In genomic region chr12:51172515-51173431, GRCh38 we compare ENCODE assay signal across 1 cellular context.
TF ChIP-seq lines count a peak whose summit lies in the region.

TSS of gene TFCP2 (minus strand) at chr12:51173135. CDS start at chr12:51172422, 713 bp downstream.

TF ChIP-seq in HepG2, 621 proteins besides CTCF, POLR2A, EP300 and RAD21 (continued from another document):
- TF ChIP-seq HDAC1 (CRISPR knock-in tag; IDR thresholded peaks at IDR 0.05) (peak; percentile 89), RNF2 (conservative IDR thresholded peaks at IDR 0.05; ENCODE audit: low read depth) (peak; percentile 77), ZNF350 (CRISPR knock-in tag; IDR thresholded peaks at IDR 0.05; ENCODE audit: borderline replicate concordance, low read depth) (peak; percentile 88), RBM39 (IDR thresholded peaks at IDR 0.05; ENCODE audit: low read depth, low read length, poor library complexity, severe bottlenecking) (peak; percentile 64), PHF20 (CRISPR knock-in tag; IDR thresholded peaks at IDR 0.05) (peak; percentile 88), CHD2 (IDR thresholded peaks at IDR 0.05; ENCODE audit: low read depth, low read length) (0 out of 2 replicates have a peak, but pooled peaks have one; percentile 23), ARID4A (CRISPR knock-in tag; IDR thresholded peaks at IDR 0.05; ENCODE audit: borderline replicate concordance) (peak; percentile 83; the same call in 1 of the 2 replicates), ZNF124 (CRISPR knock-in tag; IDR thresholded peaks at IDR 0.05) (no peak), ZFP82 (CRISPR knock-in tag; IDR thresholded peaks at IDR 0.05; ENCODE audit: borderline replicate concordance) (peak; percentile 82; the same call in 1 of the 2 replicates), KDM4B (CRISPR knock-in tag; IDR thresholded peaks at IDR 0.05) (no peak), CREM (IDR thresholded peaks at IDR 0.05) (peak; percentile 96), CREM (CRISPR knock-in tag; IDR thresholded peaks at IDR 0.05) (peak; percentile 67; the same call in 1 of the 2 replicates), RXRB (CRISPR knock-in tag; IDR thresholded peaks at IDR 0.05; ENCODE audit: borderline replicate concordance) (no peak; the same call in 1 of the 2 replicates), ZBTB3 (CRISPR knock-in tag; IDR thresholded peaks at IDR 0.05; ENCODE audit: borderline replicate concordance, low read depth) (no peak), TAF1 (CRISPR knock-in tag; IDR thresholded peaks at IDR 0.05) (peak; percentile 68), SNRNP70 (IDR thresholded peaks at IDR 0.05; ENCODE audit: low read depth, low read length) (no peak), MXI1 (IDR thresholded peaks at IDR 0.05; ENCODE audit: borderline replicate concordance, low read depth, low read length) (peak; percentile 77; the same call in 2 of the 3 replicates), ATF5 (CRISPR knock-in tag; IDR thresholded peaks at IDR 0.05; ENCODE audit: low read depth) (peak; percentile 49; the same call in 1 of the 2 replicates), SOX5 (CRISPR knock-in tag; IDR thresholded peaks at IDR 0.05; ENCODE audit: borderline replicate concordance) (peak; percentile 13; the same call in 1 of the 2 replicates), IKZF5 (CRISPR knock-in tag; IDR thresholded peaks at IDR 0.05) (peak; percentile 31; the same call in 1 of the 2 replicates), MED1 (CRISPR knock-in tag; IDR thresholded peaks at IDR 0.05) (no peak; the same call in 1 of the 2 replicates), TBL1XR1 (IDR thresholded peaks at IDR 0.05; ENCODE audit: borderline replicate concordance, low read length, partially characterized antibody) (peak; percentile 60)
